In the genomic region with DNA sequence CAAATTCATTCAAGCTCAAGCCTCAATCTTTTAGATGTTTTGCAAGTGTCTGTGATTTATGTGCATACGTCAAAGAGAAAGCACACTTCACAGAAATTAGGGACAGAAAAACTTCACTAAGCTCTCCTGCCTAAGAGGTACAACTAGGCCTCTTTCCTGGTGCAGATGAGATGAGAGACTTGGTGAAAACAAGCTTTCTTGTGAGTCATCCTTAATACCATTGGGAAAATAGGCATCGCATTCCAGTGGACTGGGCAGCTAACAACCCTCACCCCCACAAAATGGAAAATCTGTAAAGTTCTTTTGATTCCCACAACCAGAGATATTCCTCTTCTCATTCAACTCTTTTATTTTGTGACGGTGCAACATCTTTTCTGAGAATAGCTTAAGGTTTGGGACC, we compare ENCODE assay signal across 18 cellular contexts.
"Had no signal": no experiment of that assay in that cellular context is flagged by ENCODE, and none has a peak within 500 bp of the region (broad histone marks: within the 10 kb centered on the region; RNA-seq: fewer than 3 reads in every experiment).

No MANE protein-coding gene starts in this region.

- ATAC-seq: gastroesophageal sphincter; left lung; stimulated activated memory B cell treated with anti-CD40 and anti-IgM and Interleukin-4, amounts not matched to agents 10 μg/mL and 1 μg/mL and 100 μg/mL, for 72 hours had no signal

- H3K27ac ChIP-seq: gastroesophageal sphincter, left lung, ovary, thyroid gland, uterus, WERI-Rb-1 had no signal

- H3K9me3 ChIP-seq: gastroesophageal sphincter, left lung, ovary, thyroid gland, uterus had no signal

- H3K27me3 ChIP-seq: gastroesophageal sphincter, left lung, ovary, thyroid gland, uterus had no signal

- DNase-seq: activated CD4-positive, alpha-beta memory T cell treated with anti-CD3 and anti-CD28 coated beads, Interleukin-2, amount 10 ng/mL, durations not matched to agents 7 days and 5 days; activated CD4-positive, alpha-beta T cell treated with anti-CD3 and anti-CD28 coated beads for 4 hours; activated effector memory CD4-positive, alpha-beta T cell treated with Interleukin-2 at 50 U/mL for 16 hours; activated naive CD4-positive, alpha-beta T cell treated with anti-CD3 and anti-CD28 coated beads, Interleukin-2, amount 50 U/mL, for 16 hours; activated T-cell treated with anti-CD3 and anti-CD28 coated beads, Interleukin-2, amount 50 U/mL, for 24 hours; effector memory CD4-positive, alpha-beta T cell; islet precursor cell; left lung; mammary epithelial cell; naive B cell; ovary; stimulated activated CD4-positive, alpha-beta T cell treated with anti-CD3 and anti-CD28 coated beads, Interleukin-2, amount 100 ng/mL, for 48 hours; T-helper 1 cell; thyroid gland; uterus; WERI-Rb-1 had no signal

- H3K4me1 ChIP-seq: left lung, thyroid gland, uterus had no signal

- H3K4me3 ChIP-seq: gastroesophageal sphincter, left lung, ovary, thyroid gland, uterus had no signal

- H3K36me3 ChIP-seq: gastroesophageal sphincter, left lung, ovary, thyroid gland, uterus, WERI-Rb-1 had no signal
